ENCODE assay signal across 8 cellular contexts in genomic region chr16:65122974-65123845, GRCh38. TPM values are rescaled to one million over a fixed set of nuclear protein-coding genes. Genes with fewer than 3 reads are reported as not detected.
DNase-seq lines count a peak whose midpoint lies in the region; ATAC-seq lines count a peak whose summit lies in the region.

No MANE protein-coding gene starts in this region.

- no peaks in the 10 kb centered on the region for H3K9me3 Mint-ChIP-seq in activated T-helper 1 cell treated with anti-CD3 and anti-CD28 coated beads, Interleukin-12 subunit alpha, Interleukin-12 subunit beta, Interleukin-2, Interleukin-4 antibody, amounts not matched to agents 30 ng/mL and 10 ng/mL and 1 ng/mL, durations not matched to agents 14 hours and 24 hours and 36 hours
- peaks cover 0 to 14% (median 0%) of the 10 kb centered on the region in 9 donors for H3K9me3 Mint-ChIP-seq in naive thymus-derived CD8-positive, alpha-beta T cell
- peaks cover 0 to 12% (median 4%) of the 10 kb centered on the region in 5 donors for H3K9me3 Mint-ChIP-seq in CD8-positive, alpha-beta memory T cell

- H3K36me3 ChIP-seq in CD8-positive, alpha-beta memory T cell (ENCODE audit: insufficient read depth, low read length): no peaks in the 10 kb centered on the region

- POLR2A ChIA-PET in naive thymus-derived CD8-positive, alpha-beta T cell (lab: Charles Lee): no interaction called here
- POLR2A ChIA-PET in CD8-positive, alpha-beta memory T cell (lab: Charles Lee): no interaction called here

- H3K27me3 ChIP-seq in CD8-positive, alpha-beta memory T cell (ENCODE audit: insufficient read depth, low read length, poor library complexity, severe bottlenecking): no peaks in the 10 kb centered on the region

- no peaks in the 10 kb centered on the region for H3K4me1 ChIP-seq in CD8-positive, alpha-beta memory T cell (ENCODE audit: insufficient read depth, low read length)

- H3K9me3 ChIP-seq in CD8-positive, alpha-beta memory T cell (ENCODE audit: low read length): no peaks in the 10 kb centered on the region

- peak overlapping the region; percentile 52 for H3K27ac Mint-ChIP-seq in activated T-helper 1 cell treated with anti-CD3 and anti-CD28 coated beads, Interleukin-12 subunit alpha, Interleukin-12 subunit beta, Interleukin-2, Interleukin-4 antibody, amounts not matched to agents 30 ng/mL and 10 ng/mL and 1 ng/mL, durations not matched to agents 14 hours and 24 hours and 36 hours
- H3K27ac Mint-ChIP-seq in naive thymus-derived CD8-positive, alpha-beta T cell: peak overlapping the region in 1 of 10 donors; percentile 59
- no peak overlapping the region for H3K27ac Mint-ChIP-seq in CD8-positive, alpha-beta memory T cell

- H3K4me3 Mint-ChIP-seq in activated T-helper 1 cell treated with anti-CD3 and anti-CD28 coated beads, Interleukin-12 subunit alpha, Interleukin-12 subunit beta, Interleukin-2, Interleukin-4 antibody, amounts not matched to agents 30 ng/mL and 10 ng/mL and 1 ng/mL, durations not matched to agents 14 hours and 24 hours and 36 hours: no peak overlapping the region
- H3K4me3 Mint-ChIP-seq in naive thymus-derived CD8-positive, alpha-beta T cell: no peak overlapping the region
- H3K4me3 Mint-ChIP-seq in CD8-positive, alpha-beta memory T cell: no peak overlapping the region

- intact Hi-C loops in activated T-helper 1 cell treated with anti-CD3 and anti-CD28 coated beads, Interleukin-12 subunit alpha, Interleukin-12 subunit beta, Interleukin-2, Interleukin-4 antibody, amounts not matched to agents 30 ng/mL and 10 ng/mL and 1 ng/mL, durations not matched to agents 14 hours and 24 hours and 36 hours (cut with micrococcal nuclease): no loop called here
- intact Hi-C loops in left cardiac atrium (cut with DNase I) (loop anchor here in 1 of 2 donors (5.0 kb wide), 1 partner anchor 651 kb away; no protein-coding TSS in a partner anchor), posterior vena cava (cut with DNase I) (no loop called here)

- H3K27ac ChIP-seq in CD8-positive, alpha-beta memory T cell (ENCODE audit: low read depth, low read length): no peak overlapping the region

- no peak overlapping the region for H3K4me3 ChIP-seq in CD8-positive, alpha-beta memory T cell (ENCODE audit: low read length)

- no peaks in the 10 kb centered on the region for H3K4me1 Mint-ChIP-seq in activated T-helper 1 cell treated with anti-CD3 and anti-CD28 coated beads, Interleukin-12 subunit alpha, Interleukin-12 subunit beta, Interleukin-2, Interleukin-4 antibody, amounts not matched to agents 30 ng/mL and 10 ng/mL and 1 ng/mL, durations not matched to agents 14 hours and 24 hours and 36 hours (ENCODE audit: low read depth)
- peaks cover 0 to 2% (median 0%) of the 10 kb centered on the region in 4 donors for H3K4me1 Mint-ChIP-seq in naive thymus-derived CD8-positive, alpha-beta T cell
- H3K4me1 Mint-ChIP-seq in CD8-positive, alpha-beta memory T cell: peaks cover 0 to 3% (median 0%) of the 10 kb centered on the region in 3 donors

- peak; percentile 41 for DNase-seq in D341Med (ENCODE audit: low spot score)
- no peak for DNase-seq in activated T-helper 1 cell treated with anti-CD3 and anti-CD28 coated beads, Interleukin-12 subunit alpha, Interleukin-12 subunit beta, Interleukin-2, Interleukin-4 antibody, amounts not matched to agents 30 ng/mL and 10 ng/mL and 1 ng/mL, durations not matched to agents 14 hours and 24 hours and 36 hours (ENCODE audit: low spot score)
- DNase-seq in left cardiac atrium: peak; percentile 78
- peak; percentile 89 for DNase-seq in posterior vena cava (ENCODE audit: low spot score)
- no peak for DNase-seq in naive thymus-derived CD8-positive, alpha-beta T cell
- no peak for DNase-seq in CD8-positive, alpha-beta memory T cell

- ATAC-seq in left cardiac atrium: peak; percentile 59 to 64
- ATAC-seq in GM19463 (IDR thresholded peaks at IDR 0.05; ENCODE audit: unreplicated experiment): no peak
- ATAC-seq in HG03095 (IDR thresholded peaks at IDR 0.05; ENCODE audit: unreplicated experiment): no peak
- no peak for ATAC-seq in naive thymus-derived CD8-positive, alpha-beta T cell

- H3K27me3 Mint-ChIP-seq in activated T-helper 1 cell treated with anti-CD3 and anti-CD28 coated beads, Interleukin-12 subunit alpha, Interleukin-12 subunit beta, Interleukin-2, Interleukin-4 antibody, amounts not matched to agents 30 ng/mL and 10 ng/mL and 1 ng/mL, durations not matched to agents 14 hours and 24 hours and 36 hours (ENCODE audit: insufficient read depth): peaks cover 32% of the 10 kb centered on the region
- peaks cover 14 to 43% (median 33%) of the 10 kb centered on the region in 5 donors for H3K27me3 Mint-ChIP-seq in naive thymus-derived CD8-positive, alpha-beta T cell
- peaks cover 16 to 23% of the 10 kb centered on the region in 2 donors for H3K27me3 Mint-ChIP-seq in CD8-positive, alpha-beta memory T cell

- CTCF ChIA-PET in CD8-positive, alpha-beta memory T cell (lab: Charles Lee): no interaction called here

- no peaks in the 10 kb centered on the region for H3K36me3 Mint-ChIP-seq in activated T-helper 1 cell treated with anti-CD3 and anti-CD28 coated beads, Interleukin-12 subunit alpha, Interleukin-12 subunit beta, Interleukin-2, Interleukin-4 antibody, amounts not matched to agents 30 ng/mL and 10 ng/mL and 1 ng/mL, durations not matched to agents 14 hours and 24 hours and 36 hours (ENCODE audit: low read depth)
- peaks cover 0 to 8% (median 0%) of the 10 kb centered on the region in 3 donors for H3K36me3 Mint-ChIP-seq in naive thymus-derived CD8-positive, alpha-beta T cell
- H3K36me3 Mint-ChIP-seq in CD8-positive, alpha-beta memory T cell: peaks cover 0 to 4% (median 0%) of the 10 kb centered on the region in 3 donors

RNA-seq across cellular contexts. Expression of gene CDH11, which starts 1.3 kb away (rescaled TPM):
- not detected in 2 replicates for total RNA-seq in activated T-helper 1 cell treated with anti-CD3 and anti-CD28 coated beads, Interleukin-12 subunit alpha, Interleukin-12 subunit beta, Interleukin-2, Interleukin-4 antibody, amounts not matched to agents 30 ng/mL and 10 ng/mL and 1 ng/mL, durations not matched to agents 14 hours and 24 hours and 36 hours
- total RNA-seq in left cardiac atrium (10 to 100 TPM; 12.8 to 48.7 TPM), posterior vena cava (10 to 100 TPM; 64.4 to 92.2 TPM)
- not detected for total RNA-seq in naive thymus-derived CD8-positive, alpha-beta T cell
- polyA plus RNA-seq in naive thymus-derived CD8-positive, alpha-beta T cell: not detected
- not detected for total RNA-seq in CD8-positive, alpha-beta memory T cell
- polyA plus RNA-seq in CD8-positive, alpha-beta memory T cell: not detected

Comparison
In these comparisons a context has a peak if more than half of its experiments do, and no peak if none do; other contexts are left out.
1. DNase-seq: peak in D341Med (single experiment), left cardiac atrium (single experiment) and posterior vena cava (single experiment); none in activated T-helper 1 cell treated with anti-CD3 and anti-CD28 coated beads, Interleukin-12 subunit alpha, Interleukin-12 subunit beta, Interleukin-2, Interleukin-4 antibody, amounts not matched to agents 30 ng/mL and 10 ng/mL and 1 ng/mL, durations not matched to agents 14 hours and 24 hours and 36 hours (single experiment), naive thymus-derived CD8-positive, alpha-beta T cell (0 of 10) and CD8-positive, alpha-beta memory T cell (0 of 5).
2. ATAC-seq: peak in left cardiac atrium (2 of 2); none in GM19463 (single experiment), HG03095 (single experiment) and naive thymus-derived CD8-positive, alpha-beta T cell (0 of 2).
3. RNA of gene CDH11, which starts 1.3 kb away (total RNA-seq): 64.4 to 92.2 TPM in posterior vena cava and 12.8 to 48.7 TPM in left cardiac atrium; not detected in activated T-helper 1 cell treated with anti-CD3 and anti-CD28 coated beads, Interleukin-12 subunit alpha, Interleukin-12 subunit beta, Interleukin-2, Interleukin-4 antibody, amounts not matched to agents 30 ng/mL and 10 ng/mL and 1 ng/mL, durations not matched to agents 14 hours and 24 hours and 36 hours, not detected in naive thymus-derived CD8-positive, alpha-beta T cell and not detected in CD8-positive, alpha-beta memory T cell; every median in the first group is over 10 times any median in the second.